ENCODE assay signal across 21 cellular contexts in genomic region chr1:172381981-172382380, GRCh38. TPM values are rescaled to one million over a fixed set of nuclear protein-coding genes. Genes with fewer than 3 reads are reported as not detected.
DNase-seq lines count a peak whose midpoint lies in the region; ATAC-seq and TF ChIP-seq lines count a peak whose summit lies in the region.
"Had no signal": no experiment of that assay in that cellular context is flagged by ENCODE, and none has a peak within 500 bp of the region (broad histone marks: within the 10 kb centered on the region; RNA-seq: fewer than 3 reads in every experiment).

No MANE protein-coding gene starts in this region.

- TF ChIP-seq CTCF in vagina (IDR thresholded peaks at IDR 0.05): no peak

- H3K9me3 Mint-ChIP-seq in T-helper 1 cell treated with Interleukin-12 subunit alpha and Interleukin-12 subunit beta and Interleukin-4 antibody, amounts not matched to agents 30 μg/mL and 1 μg/mL, for 36 hours: no peaks in the 10 kb centered on the region

- peak overlapping the region; percentile 44 for H3K14ac ChIP-seq in trophoblast cell (ENCODE audit: low read length)

- H3K4me2 ChIP-seq in trophoblast cell (ENCODE audit: low read length): no peak overlapping the region
- H3K4me2 ChIP-seq: KMS-11 had no signal

- H3K79me1 ChIP-seq in trophoblast cell (ENCODE audit: low read length): peaks cover 9% of the 10 kb centered on the region

- H3K27me3 ChIP-seq in SJCRH30: no peaks in the 10 kb centered on the region
- H3K27me3 ChIP-seq in trophoblast cell (ENCODE audit: insufficient read depth, low read length): no peaks in the 10 kb centered on the region
- H3K27me3 ChIP-seq in vagina: no peaks in the 10 kb centered on the region

- H2BK120ac ChIP-seq in trophoblast cell (ENCODE audit: insufficient read depth, low read length, poor library complexity): peak overlapping the region; percentile 68

- H3K4me1 Mint-ChIP-seq in T-helper 1 cell treated with Interleukin-12 subunit alpha and Interleukin-12 subunit beta and Interleukin-4 antibody, amounts not matched to agents 30 μg/mL and 1 μg/mL, for 36 hours (ENCODE audit: low read depth): peaks cover 13% of the 10 kb centered on the region

- H3K23ac ChIP-seq in trophoblast cell (ENCODE audit: low read length): no peak overlapping the region

- no peak for TF ChIP-seq POLR2A in vagina (IDR thresholded peaks at IDR 0.05)

- peaks cover 1% of the 10 kb centered on the region for H3K36me3 Mint-ChIP-seq in T-helper 1 cell treated with Interleukin-12 subunit alpha and Interleukin-12 subunit beta and Interleukin-4 antibody, amounts not matched to agents 30 μg/mL and 1 μg/mL, for 36 hours (ENCODE audit: low read depth)

- peaks cover 4% of the 10 kb centered on the region for H3K27me3 Mint-ChIP-seq in T-helper 1 cell treated with Interleukin-12 subunit alpha and Interleukin-12 subunit beta and Interleukin-4 antibody, amounts not matched to agents 30 μg/mL and 1 μg/mL, for 36 hours (ENCODE audit: low read depth)
- H3K27me3 Mint-ChIP-seq: activated naive CD8-positive, alpha-beta T cell treated with anti-CD3 and anti-CD28 coated beads, Interleukin-2, amount 10 ng/mL, durations not matched to agents 7 days and 5 days had no signal

- no peak overlapping the region for H2AFZ ChIP-seq in trophoblast cell (ENCODE audit: insufficient read depth, low read length, poor library complexity)

- H3K18ac ChIP-seq in trophoblast cell (ENCODE audit: low read length): peak overlapping the region; percentile 59

- no peaks in the 10 kb centered on the region for H3K79me2 ChIP-seq in trophoblast cell (ENCODE audit: control insufficient read depth, insufficient read depth, low read length, poor library complexity)

- H4K91ac ChIP-seq in trophoblast cell (ENCODE audit: low read depth, low read length): peak overlapping the region; percentile 77

- DNase-seq in T-helper 1 cell (no peak), SJCRH30 (peak; percentile 35 to 73), fibroblast of peridontal ligament (ENCODE audit: extremely low read depth) (peak; percentile 20), trophoblast cell (peak in 1 of 2 donors; percentile 7), CD1c-positive myeloid dendritic cell (ENCODE audit: extremely low spot score) (no peak), vagina (ENCODE audit: extremely low spot score in 2 of 2) (no peak)
- DNase-seq: activated naive CD8-positive, alpha-beta T cell treated with anti-CD3 and anti-CD28 coated beads, Interleukin-2, amount 10 ng/mL, durations not matched to agents 7 days and 5 days; central memory CD4-positive, alpha-beta T cell; foreskin melanocyte; NCI-H1417 treated with DMSO at 0.1 percent for 48 hours; NCI-H2227 treated with DMSO at 0.1 percent for 48 hours; NK-92 treated with Interleukin-12 subunit alpha and Interleukin-12 subunit beta, amount 100 ng/mL, for 24 hours; SHP77 treated with DMSO at 0.1 percent for 48 hours had no signal

- ATAC-seq in HG02852 (IDR thresholded peaks at IDR 0.05; ENCODE audit: unreplicated experiment): no peak

- no peak overlapping the region for H3K9ac ChIP-seq in trophoblast cell (ENCODE audit: low read length)
- H3K9ac ChIP-seq: KMS-11 had no signal

- no CpG with 5 or more reads among the region's 1 CpG for WGBS in trophoblast cell (ENCODE audit: extremely low coverage, insufficient coverage, insufficient read length)

- peak overlapping the region; percentile 55 for H3K4ac ChIP-seq in trophoblast cell (ENCODE audit: low read depth, low read length)

- no peak overlapping the region for H4K12ac ChIP-seq in trophoblast cell (ENCODE audit: low read depth, low read length)

- H2AK5ac ChIP-seq in trophoblast cell (ENCODE audit: low read length): peak overlapping the region; percentile 79

- no peak overlapping the region for H3K4me3 Mint-ChIP-seq in T-helper 1 cell treated with Interleukin-12 subunit alpha and Interleukin-12 subunit beta and Interleukin-4 antibody, amounts not matched to agents 30 μg/mL and 1 μg/mL, for 36 hours
- H3K4me3 Mint-ChIP-seq: activated naive CD8-positive, alpha-beta T cell treated with anti-CD3 and anti-CD28 coated beads, Interleukin-2, amount 10 ng/mL, durations not matched to agents 7 days and 5 days had no signal

- H3K27ac ChIP-seq in SJCRH30 (peak overlapping the region; percentile 82), trophoblast cell (ENCODE audit: low read depth, low read length) (peak overlapping the region; percentile 72), vagina (no peak overlapping the region)
- H3K27ac ChIP-seq: 22Rv1, HL-60, KMS-11 had no signal

- H3K36me3 ChIP-seq in SJCRH30 (no peaks in the 10 kb centered on the region), trophoblast cell (ENCODE audit: control insufficient read depth in 1 of 2, insufficient read depth in 2 of 2, low read length in 2 of 2) (no peaks in the 10 kb centered on the region), vagina (no peaks in the 10 kb centered on the region)

- H3K27ac Mint-ChIP-seq in T-helper 1 cell treated with Interleukin-12 subunit alpha and Interleukin-12 subunit beta and Interleukin-4 antibody, amounts not matched to agents 30 μg/mL and 1 μg/mL, for 36 hours: peak overlapping the region; percentile 39
- H3K27ac Mint-ChIP-seq: activated naive CD8-positive, alpha-beta T cell treated with anti-CD3 and anti-CD28 coated beads, Interleukin-2, amount 10 ng/mL, durations not matched to agents 7 days and 5 days had no signal

- intact Hi-C loops in vagina (cut with DNase I): no loop called here

- H2BK12ac ChIP-seq in trophoblast cell (ENCODE audit: low read length): peak overlapping the region; percentile 69

- peaks cover 40% of the 10 kb centered on the region for H3K4me1 ChIP-seq in SJCRH30
- peaks cover 0 to 6% of the 10 kb centered on the region in 2 experiments for H3K4me1 ChIP-seq in trophoblast cell (ENCODE audit: control insufficient read depth in 1 of 2, insufficient read depth in 2 of 2, low read length in 2 of 2)
- no peaks in the 10 kb centered on the region for H3K4me1 ChIP-seq in vagina

- H3K4me3 ChIP-seq in SJCRH30 (peak overlapping the region; percentile 5), trophoblast cell (ENCODE audit: low read depth, low read length) (no peak overlapping the region), vagina (no peak overlapping the region)

- peak overlapping the region; percentile 60 for H4K8ac ChIP-seq in trophoblast cell (ENCODE audit: low read depth, low read length)

- H2BK5ac ChIP-seq in trophoblast cell (ENCODE audit: low read depth, low read length, poor library complexity): peak overlapping the region; percentile 93

- H3K9me3 ChIP-seq in SJCRH30 (replicated peaks) (no peaks in the 10 kb centered on the region), trophoblast cell (ENCODE audit: insufficient read depth, low read depth, low read length) (no peaks in the 10 kb centered on the region), vagina (no peaks in the 10 kb centered on the region)

RNA-seq across cellular contexts. Expression of gene C1orf105, which starts 38.5 kb away (rescaled TPM):
- total RNA-seq in SJCRH30 (2014; rRNA removed; shearing (Covaris generic)): 17.7 and 21.0 TPM in 2 replicates
- 36.7 and 38.1 TPM in 2 replicates for polyA plus RNA-seq in trophoblast cell (2013)
- not detected for total RNA-seq in vagina
- total RNA-seq: activated naive CD8-positive, alpha-beta T cell treated with anti-CD3 and anti-CD28 coated beads, Interleukin-2, amount 10 ng/mL, durations not matched to agents 7 days and 5 days; G401; lung microvascular endothelial cell; posterior vena cava had no signal

Comparison
In these comparisons a context has a peak if more than half of its experiments do, and no peak if none do; other contexts are left out.
1. DNase-seq: peak in SJCRH30 (2 of 2) and fibroblast of peridontal ligament (single experiment); none in T-helper 1 cell (0 of 5), CD1c-positive myeloid dendritic cell (single experiment) and vagina (0 of 2).
2. RNA of gene C1orf105, which starts 38.5 kb away (total RNA-seq): 17.7 to 21.0 TPM in SJCRH30; not detected in vagina (single experiment); every median in the first group is over 10 times any median in the second.